In genomic region chr4:160981083-160981482, GRCh38 we compare ENCODE assay signal across 30 cellular contexts.
"Had no signal": no experiment of that assay in that cellular context is flagged by ENCODE, and none has a peak within 500 bp of the region (broad histone marks: within the 10 kb centered on the region; RNA-seq: fewer than 3 reads in every experiment).

No MANE protein-coding gene starts in this region.

- H3K27me3 ChIP-seq: brain microvascular endothelial cell, dorsolateral prefrontal cortex, esophagus muscularis mucosa, foreskin keratinocyte, gastrocnemius medialis, heart left ventricle had no signal

- H3K27me3 Mint-ChIP-seq: activated CD4-positive, alpha-beta memory T cell treated with anti-CD3 and anti-CD28 coated beads, Interleukin-2, amount 10 ng/mL, durations not matched to agents 7 days and 5 days; activated CD4-positive, alpha-beta T cell treated with anti-CD3 and anti-CD28 coated beads, Interleukin-2, amount 10 ng/mL, durations not matched to agents 7 days and 5 days; activated naive CD4-positive, alpha-beta T cell treated with anti-CD3 and anti-CD28 coated beads, Interleukin-2, amount 10 ng/mL, durations not matched to agents 7 days and 5 days; activated naive CD8-positive, alpha-beta T cell treated with anti-CD3 and anti-CD28 coated beads, Interleukin-2, amount 10 ng/mL, durations not matched to agents 7 days and 5 days; activated T-cell treated with anti-CD3 and anti-CD28 coated beads, Interleukin-2, amount 50 U/mL, for 24 hours; central memory CD8-positive, alpha-beta T cell; dendritic cell treated with granulocyte-macrophage colony-stimulating factor and Interleukin-4, amounts not matched to agents 40 ng/mL and 50 ng/mL, for 4 days had no signal

- ATAC-seq: activated naive CD4-positive, alpha-beta T cell treated with anti-CD3 and anti-CD28 coated beads, Interleukin-2, amount 50 U/mL, for 72 hours; activated T-cell treated with anti-CD3 and anti-CD28 coated beads, Interleukin-2, amount 50 U/mL, for 72 hours; foreskin keratinocyte; gastrocnemius medialis; heart left ventricle had no signal

- H3K27ac Mint-ChIP-seq: activated CD4-positive, alpha-beta memory T cell treated with anti-CD3 and anti-CD28 coated beads, Interleukin-2, amount 10 ng/mL, durations not matched to agents 7 days and 5 days; activated CD4-positive, alpha-beta T cell treated with anti-CD3 and anti-CD28 coated beads, Interleukin-2, amount 10 ng/mL, durations not matched to agents 7 days and 5 days; activated naive CD4-positive, alpha-beta T cell treated with anti-CD3 and anti-CD28 coated beads, Interleukin-2, amount 10 ng/mL, durations not matched to agents 7 days and 5 days; activated naive CD4-positive, alpha-beta T cell treated with anti-CD3 and anti-CD28 coated beads, Interleukin-2, amount 50 U/mL, for 72 hours; activated naive CD8-positive, alpha-beta T cell treated with anti-CD3 and anti-CD28 coated beads, Interleukin-2, amount 10 ng/mL, durations not matched to agents 7 days and 5 days; activated T-cell treated with anti-CD3 and anti-CD28 coated beads, Interleukin-2, amount 50 U/mL, for 24 hours; activated T-cell treated with anti-CD3 and anti-CD28 coated beads, Interleukin-2, amount 50 U/mL, for 72 hours; dendritic cell treated with granulocyte-macrophage colony-stimulating factor and Interleukin-4, amounts not matched to agents 40 ng/mL and 50 ng/mL, for 4 days; T-helper 1 cell treated with Interleukin-12 subunit alpha and Interleukin-12 subunit beta and Interleukin-4 antibody, amounts not matched to agents 30 μg/mL and 1 μg/mL, for 36 hours; T-helper 2 cell treated with Interferon-gamma antibody and Interleukin-4, amounts not matched to agents 5 μg/mL and 100 μg/mL, for 36 hours had no signal

- H3K9me3 ChIP-seq: esophagus muscularis mucosa, gastrocnemius medialis, heart left ventricle had no signal

- DNase-seq: activated CD4-positive, alpha-beta memory T cell treated with anti-CD3 and anti-CD28 coated beads, Interleukin-2, amount 10 ng/mL, durations not matched to agents 7 days and 5 days; activated CD4-positive, alpha-beta T cell treated with anti-CD3 and anti-CD28 coated beads for 1 hour; activated CD4-positive, alpha-beta T cell treated with anti-CD3 and anti-CD28 coated beads for 4 hours; activated CD4-positive, alpha-beta T cell treated with anti-CD3 and anti-CD28 coated beads, Interleukin-2, amount 10 ng/mL, durations not matched to agents 7 days and 5 days; activated CD4-positive, alpha-beta T cell treated with anti-CD3 and anti-CD28 coated beads, Interleukin-2, amount 50 U/mL, for 4 hours; activated CD8-positive, alpha-beta memory T cell treated with anti-CD3 and anti-CD28 coated beads, Interleukin-2, amount 50 U/mL, for 48 hours; activated gamma-delta T cell; activated naive CD4-positive, alpha-beta T cell; activated naive CD4-positive, alpha-beta T cell treated with anti-CD3 and anti-CD28 coated beads, Interleukin-2, amount 10 ng/mL, durations not matched to agents 7 days and 5 days; activated naive CD8-positive, alpha-beta T cell treated with anti-CD3 and anti-CD28 coated beads, Interleukin-2, amount 10 ng/mL, durations not matched to agents 7 days and 5 days; activated T-cell treated with anti-CD3 and anti-CD28 coated beads for 4 hours; activated T-cell treated with anti-CD3 and anti-CD28 coated beads, Interleukin-2, amount 50 U/mL, for 24 hours; activated T-cell treated with anti-CD3 and anti-CD28 coated beads, Interleukin-2, amount 50 U/mL, for 72 hours; amniotic stem cell; anterior cingulate cortex; brain microvascular endothelial cell; dorsolateral prefrontal cortex; effector memory CD4-positive, alpha-beta T cell; erythroblast; foreskin keratinocyte; gastrocnemius medialis; glutamatergic neuron; heart left ventricle had no signal

- H3K9me3 Mint-ChIP-seq: dendritic cell treated with granulocyte-macrophage colony-stimulating factor and Interleukin-4, amounts not matched to agents 40 ng/mL and 50 ng/mL, for 4 days; T-helper 1 cell treated with Interleukin-12 subunit alpha and Interleukin-12 subunit beta and Interleukin-4 antibody, amounts not matched to agents 30 μg/mL and 1 μg/mL, for 36 hours had no signal

- H3K4me3 Mint-ChIP-seq: activated CD4-positive, alpha-beta memory T cell treated with anti-CD3 and anti-CD28 coated beads, Interleukin-2, amount 10 ng/mL, durations not matched to agents 7 days and 5 days; activated CD4-positive, alpha-beta T cell treated with anti-CD3 and anti-CD28 coated beads, Interleukin-2, amount 10 ng/mL, durations not matched to agents 7 days and 5 days; activated naive CD4-positive, alpha-beta T cell treated with anti-CD3 and anti-CD28 coated beads, Interleukin-2, amount 10 ng/mL, durations not matched to agents 7 days and 5 days; activated naive CD8-positive, alpha-beta T cell treated with anti-CD3 and anti-CD28 coated beads, Interleukin-2, amount 10 ng/mL, durations not matched to agents 7 days and 5 days; activated T-cell treated with anti-CD3 and anti-CD28 coated beads, Interleukin-2, amount 50 U/mL, for 24 hours; activated T-cell treated with anti-CD3 and anti-CD28 coated beads, Interleukin-2, amount 50 U/mL, for 72 hours; central memory CD8-positive, alpha-beta T cell; dendritic cell treated with granulocyte-macrophage colony-stimulating factor and Interleukin-4, amounts not matched to agents 40 ng/mL and 50 ng/mL, for 4 days; T-helper 1 cell treated with Interleukin-12 subunit alpha and Interleukin-12 subunit beta and Interleukin-4 antibody, amounts not matched to agents 30 μg/mL and 1 μg/mL, for 36 hours; T-helper 2 cell treated with Interferon-gamma antibody and Interleukin-4, amounts not matched to agents 5 μg/mL and 100 μg/mL, for 36 hours had no signal

- H3K36me3 ChIP-seq: brain microvascular endothelial cell, esophagus muscularis mucosa, gastrocnemius medialis, heart left ventricle had no signal

- H3K4me3 ChIP-seq: coronary artery, dorsolateral prefrontal cortex, esophagus muscularis mucosa, gastrocnemius medialis, heart left ventricle had no signal

- H3K4me1 ChIP-seq: esophagus muscularis mucosa, gastrocnemius medialis, heart left ventricle had no signal

- H3K4me1 Mint-ChIP-seq: activated CD4-positive, alpha-beta memory T cell treated with anti-CD3 and anti-CD28 coated beads, Interleukin-2, amount 10 ng/mL, durations not matched to agents 7 days and 5 days; activated CD4-positive, alpha-beta T cell treated with anti-CD3 and anti-CD28 coated beads, Interleukin-2, amount 10 ng/mL, durations not matched to agents 7 days and 5 days; activated naive CD4-positive, alpha-beta T cell treated with anti-CD3 and anti-CD28 coated beads, Interleukin-2, amount 10 ng/mL, durations not matched to agents 7 days and 5 days; activated naive CD8-positive, alpha-beta T cell treated with anti-CD3 and anti-CD28 coated beads, Interleukin-2, amount 10 ng/mL, durations not matched to agents 7 days and 5 days; central memory CD8-positive, alpha-beta T cell had no signal

- H3K27ac ChIP-seq: brain microvascular endothelial cell, coronary artery, dorsolateral prefrontal cortex, esophagus muscularis mucosa, foreskin keratinocyte, gastrocnemius medialis, heart left ventricle had no signal

- H3K36me3 Mint-ChIP-seq: activated naive CD4-positive, alpha-beta T cell treated with anti-CD3 and anti-CD28 coated beads, Interleukin-2, amount 10 ng/mL, durations not matched to agents 7 days and 5 days; activated naive CD8-positive, alpha-beta T cell treated with anti-CD3 and anti-CD28 coated beads, Interleukin-2, amount 10 ng/mL, durations not matched to agents 7 days and 5 days had no signal
